ENCODE assay signal across 9 cellular contexts in genomic region chr11:72736452-72737069, GRCh38. TPM values are rescaled to one million over a fixed set of nuclear protein-coding genes. Genes with fewer than 3 reads are reported as not detected.
A peak's percentile ranks its signal among the peaks of the same experiment; 100 is the strongest.
DNase-seq lines count a peak whose midpoint lies in the region; ATAC-seq lines count a peak whose summit lies in the region.
"Had no signal": no experiment of that assay in that cellular context is flagged by ENCODE, and none has a peak within 500 bp of the region (broad histone marks: within the 10 kb centered on the region; RNA-seq: fewer than 3 reads in every experiment).

No MANE protein-coding gene starts in this region.

- no peaks in the 10 kb centered on the region for H3K9me3 Mint-ChIP-seq in activated naive CD8-positive, alpha-beta T cell (ENCODE audit: low read depth)

- peaks cover 57% of the 10 kb centered on the region for H3K4me1 Mint-ChIP-seq in activated naive CD8-positive, alpha-beta T cell (ENCODE audit: low read depth)

- H3K27ac ChIP-seq in layer of hippocampus (ENCODE audit: low read depth, low read length) = peak overlapping the region; percentile 38
- H3K27ac ChIP-seq: KMS-11 had no signal

- no peaks in the 10 kb centered on the region for H3K27me3 Mint-ChIP-seq in activated naive CD8-positive, alpha-beta T cell

- ATAC-seq in GM18502 (IDR thresholded peaks at IDR 0.05; ENCODE audit: poor library complexity, unreplicated experiment) (no peak), GM18873 (IDR thresholded peaks at IDR 0.05; ENCODE audit: low FRiP score, unreplicated experiment) (no peak)

- peak overlapping the region; percentile 94 for H3K27ac Mint-ChIP-seq in activated naive CD8-positive, alpha-beta T cell

- H3K36me3 Mint-ChIP-seq in activated naive CD8-positive, alpha-beta T cell = no peaks in the 10 kb centered on the region

- H3K27me3 ChIP-seq in layer of hippocampus (ENCODE audit: control insufficient read depth, insufficient read depth, low read length) = no peaks in the 10 kb centered on the region

- H3K4me3 Mint-ChIP-seq in activated naive CD8-positive, alpha-beta T cell = peak overlapping the region; percentile 61

- DNase-seq in H4 (ENCODE audit: low spot score) (peak; percentile 47), T follicular helper cell (ENCODE audit: low read depth) (peak; percentile 56), NCI-H1105 treated with DMSO at 0.1 percent for 48 hours (lab: John Stamatoyannopoulos, UW) (no peak)
- peak; percentile 31 for DNase-seq in stimulated activated CD8-positive, alpha-beta memory T cell treated with anti-CD3 and anti-CD28 coated beads, Interleukin-12 subunit alpha, Interleukin-12 subunit beta, amount 100 ng/mL, for 24 hours (ENCODE audit: extremely low read depth)

RNA-seq across cellular contexts. Expression of gene ARAP1, which starts 15.6 kb away (rescaled TPM):
- 17.7 and 20.1 TPM in 2 replicates for total RNA-seq in H4 (2014; rRNA removed; shearing (Covaris generic))

RNA-seq across cellular contexts. Expression of gene STARD10, which starts 57.3 kb away (rescaled TPM):
- total RNA-seq in H4 (2014; rRNA removed; shearing (Covaris generic)) = 23.2 and 25.1 TPM in 2 replicates
